10 cellular contexts compared by ENCODE assay signal in genomic region chr14:61418749-61419148, GRCh38.
DNase-seq lines count a peak whose midpoint lies in the region; FAIRE-seq and TF ChIP-seq lines count a peak whose summit lies in the region.
"Had no signal": no experiment of that assay in that cellular context is flagged by ENCODE, and none has a peak within 500 bp of the region (broad histone marks: within the 10 kb centered on the region; RNA-seq: fewer than 3 reads in every experiment).

No MANE protein-coding gene starts in this region.

- no peak for DNase-seq in T-helper 2 cell treated with Interferon-gamma antibody and Interleukin-4, amounts not matched to agents 5 μg/mL and 100 μg/mL, for 36 hours (ENCODE audit: low spot score)
- no peak for DNase-seq in T-helper 2 cell
- DNase-seq in dermis blood vessel endothelial cell = peak; percentile 89
- DNase-seq in pons (ENCODE audit: low spot score) = peak; percentile 38
- no peak for DNase-seq in effector CD4-positive, alpha-beta T cell
- DNase-seq in NCI-H748 (lab: John Stamatoyannopoulos, UW; ENCODE audit: unreplicated experiment) = no peak
- DNase-seq in D721Med (ENCODE audit: insufficient read length, low spot score) = no peak
- DNase-seq: activated B cell treated with CpG ODN at 0.5 μM for 24 hours, mesenchymal stem cell had no signal

- H3K27ac ChIP-seq in KOPT-K1 (ENCODE audit: low read depth, low read length, poor library complexity, severe bottlenecking) = peak overlapping the region; percentile 91

- peaks cover 70% of the 10 kb centered on the region for H3K4me1 Mint-ChIP-seq in T-helper 2 cell treated with Interferon-gamma antibody and Interleukin-4, amounts not matched to agents 5 μg/mL and 100 μg/mL, for 36 hours (ENCODE audit: low read depth)

- peaks cover 35% of the 10 kb centered on the region for H3K36me3 Mint-ChIP-seq in T-helper 2 cell treated with Interferon-gamma antibody and Interleukin-4, amounts not matched to agents 5 μg/mL and 100 μg/mL, for 36 hours (ENCODE audit: low read depth)

- no peak overlapping the region for H3K27ac Mint-ChIP-seq in T-helper 2 cell treated with Interferon-gamma antibody and Interleukin-4, amounts not matched to agents 5 μg/mL and 100 μg/mL, for 36 hours
- H3K27ac Mint-ChIP-seq: activated B cell treated with CpG ODN at 0.5 μM for 24 hours had no signal

- FAIRE-seq in D721Med (lab: Jason Lieb, UNC) = no peak

- no peaks in the 10 kb centered on the region for H3K27me3 Mint-ChIP-seq in T-helper 2 cell treated with Interferon-gamma antibody and Interleukin-4, amounts not matched to agents 5 μg/mL and 100 μg/mL, for 36 hours (ENCODE audit: low read depth)
- H3K27me3 Mint-ChIP-seq: activated B cell treated with CpG ODN at 0.5 μM for 24 hours had no signal

- H3K36me3 ChIP-seq in KOPT-K1 (ENCODE audit: insufficient read depth, low read length) = peaks cover 8% of the 10 kb centered on the region

- peaks cover 5% of the 10 kb centered on the region for H3K9me3 Mint-ChIP-seq in T-helper 2 cell treated with Interferon-gamma antibody and Interleukin-4, amounts not matched to agents 5 μg/mL and 100 μg/mL, for 36 hours
- H3K9me3 Mint-ChIP-seq: activated B cell treated with CpG ODN at 0.5 μM for 24 hours had no signal

- no peak for TF ChIP-seq CTCF in D721Med (IDR thresholded peaks at IDR 0.05; ENCODE audit: insufficient read depth, missing control alignments)

- H3K4me3 Mint-ChIP-seq in T-helper 2 cell treated with Interferon-gamma antibody and Interleukin-4, amounts not matched to agents 5 μg/mL and 100 μg/mL, for 36 hours = peak overlapping the region; percentile 23
- H3K4me3 Mint-ChIP-seq: activated B cell treated with CpG ODN at 0.5 μM for 24 hours had no signal

- H3K9me3 ChIP-seq in KOPT-K1 (ENCODE audit: insufficient read depth, low read length, poor library complexity, severe bottlenecking) = peaks cover 2% of the 10 kb centered on the region

Comparison
In these comparisons a context has a peak if more than half of its experiments do, and no peak if none do; other contexts are left out.
1. DNase-seq: peak in dermis blood vessel endothelial cell (single experiment) and pons (single experiment); none in T-helper 2 cell treated with Interferon-gamma antibody and Interleukin-4, amounts not matched to agents 5 μg/mL and 100 μg/mL, for 36 hours (single experiment), T-helper 2 cell (0 of 5), effector CD4-positive, alpha-beta T cell (single experiment), NCI-H748 (single experiment) and D721Med (single experiment).